In the genomic region with DNA sequence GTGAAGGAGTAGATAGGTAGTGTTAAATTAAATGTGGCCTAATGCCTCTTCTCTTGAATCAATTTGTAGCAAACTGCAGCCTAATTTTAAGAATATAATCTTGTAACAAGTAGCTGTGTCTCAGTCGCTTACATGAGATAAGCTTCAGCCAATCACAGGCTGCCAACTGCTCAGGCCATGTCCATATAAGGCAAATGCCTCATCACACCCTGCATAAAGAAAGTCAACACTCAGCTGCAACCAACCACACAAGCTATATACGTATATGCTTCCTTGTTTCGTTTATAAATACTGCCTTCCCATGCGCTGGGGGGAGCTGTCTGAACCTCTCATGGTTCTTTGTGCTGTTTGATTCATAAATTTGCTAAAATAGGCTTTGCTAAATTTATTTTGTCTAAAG, we compare ENCODE assay signal across 10 cellular contexts.
A peak's percentile ranks its signal among the peaks of the same experiment; 100 is the strongest.
DNase-seq lines count a peak whose midpoint lies in the region; ATAC-seq and TF ChIP-seq lines count a peak whose summit lies in the region.
"Had no signal": no experiment of that assay in that cellular context is flagged by ENCODE, and none has a peak within 500 bp of the region (broad histone marks: within the 10 kb centered on the region; RNA-seq: fewer than 3 reads in every experiment).

No MANE protein-coding gene starts in this region.

- peak; percentile 37 for DNase-seq in DND-41
- no peak for DNase-seq in T-helper 17 cell
- DNase-seq in activated T-cell treated with anti-CD3 and anti-CD28 coated beads for 4 hours = no peak
- no peak for DNase-seq in T-helper 2 cell treated with Interferon-gamma antibody and Interleukin-4, amounts not matched to agents 5 μg/mL and 100 μg/mL, for 36 hours (ENCODE audit: low spot score)
- no peak for DNase-seq in central memory CD4-positive, alpha-beta T cell
- no peak for DNase-seq in Caco-2
- DNase-seq: stimulated activated CD4-positive, alpha-beta T cell treated with anti-CD3 and anti-CD28 coated beads, Interleukin-4, amount 100 ng/mL, for 24 hours had no signal

- POLR2A ChIA-PET in Caco-2 (lab: Charles Lee) = no interaction called here

- H3K4me1 Mint-ChIP-seq in T-helper 17 cell (no peaks in the 10 kb centered on the region), Caco-2 (ENCODE audit: low read depth, unreplicated experiment) (no peaks in the 10 kb centered on the region)
- H3K4me1 Mint-ChIP-seq in T-helper 2 cell treated with Interferon-gamma antibody and Interleukin-4, amounts not matched to agents 5 μg/mL and 100 μg/mL, for 36 hours (ENCODE audit: low read depth) = no peaks in the 10 kb centered on the region

- no peak overlapping the region for H3K27ac Mint-ChIP-seq in T-helper 17 cell
- no peak overlapping the region for H3K27ac Mint-ChIP-seq in T-helper 2 cell treated with Interferon-gamma antibody and Interleukin-4, amounts not matched to agents 5 μg/mL and 100 μg/mL, for 36 hours
- H3K27ac Mint-ChIP-seq in Caco-2 (ENCODE audit: unreplicated experiment) = no peak overlapping the region

- no TSS peak for BruUV-seq in Caco-2 (replicated peaks; lab: Mats Ljungman, UMichigan)

- H3K4me1 ChIP-seq in DND-41 (ENCODE audit: insufficient read depth, low read length) = no peaks in the 10 kb centered on the region
- no peaks in the 10 kb centered on the region for H3K4me1 ChIP-seq in Caco-2

- TF ChIP-seq CTCF in DND-41 (IDR thresholded peaks at IDR 0.05; ENCODE audit: borderline replicate concordance, extremely low read depth, low read length, poor library complexity, severe bottlenecking) (peak; percentile 18), Caco-2 (IDR thresholded peaks at IDR 0.05; ENCODE audit: insufficient read depth in 1 of 2, low read depth in 1 of 2, low read length in 1 of 2, severe bottlenecking in 1 of 2, unreplicated experiment in 1 of 2) (no peak)

- H3K36me3 Mint-ChIP-seq in T-helper 17 cell (ENCODE audit: low read depth) = peaks cover 4% of the 10 kb centered on the region
- H3K36me3 Mint-ChIP-seq in T-helper 2 cell treated with Interferon-gamma antibody and Interleukin-4, amounts not matched to agents 5 μg/mL and 100 μg/mL, for 36 hours (ENCODE audit: low read depth) = no peaks in the 10 kb centered on the region
- no peaks in the 10 kb centered on the region for H3K36me3 Mint-ChIP-seq in Caco-2 (ENCODE audit: insufficient read depth, unreplicated experiment)

- ATAC-seq in DND-41 (ENCODE audit: insufficient read depth, low read depth) = peak; percentile 94
- ATAC-seq in GM19463 (IDR thresholded peaks at IDR 0.05; ENCODE audit: unreplicated experiment) = peak; percentile 84
- peak; percentile 64 for ATAC-seq in HG03342 (IDR thresholded peaks at IDR 0.05; ENCODE audit: unreplicated experiment)
- peak; percentile 57 for ATAC-seq in T-helper 17 cell

- no peaks in the 10 kb centered on the region for H3K9me3 Mint-ChIP-seq in T-helper 2 cell treated with Interferon-gamma antibody and Interleukin-4, amounts not matched to agents 5 μg/mL and 100 μg/mL, for 36 hours
- no peaks in the 10 kb centered on the region for H3K9me3 Mint-ChIP-seq in Caco-2 (ENCODE audit: unreplicated experiment)

- intact Hi-C loops in Caco-2 (cut with micrococcal nuclease; ENCODE audit: unreplicated experiment) = loop anchor here (5.0 to 10.0 kb wide), 2 partner anchors 222 to 689 kb away; no protein-coding TSS in a partner anchor

- H3K9ac ChIP-seq in DND-41 (ENCODE audit: low read depth, low read length) = no peak overlapping the region

- H3K9me3 ChIP-seq in DND-41 (ENCODE audit: insufficient read depth, low read length, severe bottlenecking) (no peaks in the 10 kb centered on the region), T-helper 17 cell (ENCODE audit: control insufficient read depth, low read length, poor library complexity, severe bottlenecking) (no peaks in the 10 kb centered on the region), Caco-2 (no peaks in the 10 kb centered on the region)

- H3K27ac ChIP-seq in DND-41 (ENCODE audit: low read length) = no peak overlapping the region

- H3K36me3 ChIP-seq in DND-41 (ENCODE audit: insufficient read depth, low read length) (no peaks in the 10 kb centered on the region), Caco-2 (ENCODE audit: control insufficient read depth, insufficient read depth, low read length) (no peaks in the 10 kb centered on the region)

- H4K20me1 ChIP-seq in DND-41 (ENCODE audit: insufficient read depth, low read length) = no peaks in the 10 kb centered on the region

- no peak overlapping the region for H2AFZ ChIP-seq in DND-41 (ENCODE audit: low read depth, low read length)

- H3K4me3 ChIP-seq in DND-41 (ENCODE audit: low read depth in 1 of 2, low read length in 2 of 2) (no peak overlapping the region), Caco-2 (ENCODE audit: low read depth, low read length) (no peak overlapping the region)
- H3K4me3 ChIP-seq: lung had no signal

- CTCF ChIA-PET in Caco-2 (lab: Charles Lee) = no interaction called here

- no peak overlapping the region for H3K4me2 ChIP-seq in DND-41 (ENCODE audit: insufficient read depth, low read length)

- H3K79me2 ChIP-seq in DND-41 (ENCODE audit: insufficient read depth, low read length) = no peaks in the 10 kb centered on the region

- H3K4me3 Mint-ChIP-seq in T-helper 17 cell (no peak overlapping the region), Caco-2 (ENCODE audit: unreplicated experiment) (no peak overlapping the region)
- H3K4me3 Mint-ChIP-seq in T-helper 2 cell treated with Interferon-gamma antibody and Interleukin-4, amounts not matched to agents 5 μg/mL and 100 μg/mL, for 36 hours = no peak overlapping the region

- H3K27me3 Mint-ChIP-seq in T-helper 17 cell (peaks cover 25% of the 10 kb centered on the region), Caco-2 (ENCODE audit: insufficient read depth, unreplicated experiment) (no peaks in the 10 kb centered on the region)
- no peaks in the 10 kb centered on the region for H3K27me3 Mint-ChIP-seq in T-helper 2 cell treated with Interferon-gamma antibody and Interleukin-4, amounts not matched to agents 5 μg/mL and 100 μg/mL, for 36 hours (ENCODE audit: low read depth)

- peaks cover 3% of the 10 kb centered on the region for H3K27me3 ChIP-seq in DND-41 (ENCODE audit: insufficient read depth, low read length, poor library complexity)
- H3K27me3 ChIP-seq in Caco-2 (replicated peaks; ENCODE audit: control insufficient read depth, insufficient read depth, low read length) = no peaks in the 10 kb centered on the region
